ENCODE assay signal across 23 cellular contexts in genomic region chr19:4284974-4285373, GRCh38. TPM values are rescaled to one million over a fixed set of nuclear protein-coding genes. Genes with fewer than 3 reads are reported as not detected.
A peak's percentile ranks its signal among the peaks of the same experiment; 100 is the strongest.
DNase-seq lines count a peak whose midpoint lies in the region; FAIRE-seq and TF ChIP-seq lines count a peak whose summit lies in the region.
"Had no signal": no experiment of that assay in that cellular context is flagged by ENCODE, and none has a peak within 500 bp of the region (broad histone marks: within the 10 kb centered on the region; RNA-seq: fewer than 3 reads in every experiment).

No MANE protein-coding gene starts in this region.

- no peak overlapping the region for H3K18ac ChIP-seq in neuronal stem cell (ENCODE audit: low read length)

- H4K8ac ChIP-seq in neuronal stem cell (ENCODE audit: low read depth, low read length) = no peak overlapping the region

- CTCF ChIA-PET in HEK293 (lab: Yijun Ruan, JAX) = interaction anchor here (0.6 kb wide), 1 partner anchor 236 kb away, joined by 4 read pairs; no protein-coding TSS in a partner anchor

- no peak overlapping the region for H3K4me3 ChIP-seq in HEK293 (ENCODE audit: low read depth, low read length)
- H3K4me3 ChIP-seq in hepatocyte = no peak overlapping the region
- no peak overlapping the region for H3K4me3 ChIP-seq in neuronal stem cell (ENCODE audit: low read length in 2 of 2)
- H3K4me3 ChIP-seq: coronary artery, uterus had no signal

- H2AK5ac ChIP-seq in neuronal stem cell (ENCODE audit: low read depth, low read length) = no peak overlapping the region

- WGBS in hepatocyte (ENCODE audit: low lambda C conversion rate, missing lambda C conversion rate) = 89% methylated on average over 6 of the region's 6 CpGs
- no CpG with 5 or more reads among the region's 6 CpGs for WGBS in neuronal stem cell (ENCODE audit: extremely low coverage in 2 of 2, insufficient read length in 2 of 2, insufficient replicate concordance in 1 of 2), 2 donors

- H4K91ac ChIP-seq in neuronal stem cell (ENCODE audit: low read depth, low read length, poor library complexity) = no peak overlapping the region

- no peak for TF ChIP-seq CTCF in HEK293 (tag by site-specific recombination; IDR thresholded peaks at IDR 0.05)
- no peak for TF ChIP-seq CTCF in hepatocyte (IDR thresholded peaks at IDR 0.05; ENCODE audit: poor library complexity)

- H3K4ac ChIP-seq in neuronal stem cell (ENCODE audit: low read length) = no peak overlapping the region

- no peaks in the 10 kb centered on the region for H4K20me1 ChIP-seq in hepatocyte (ENCODE audit: insufficient read depth, poor library complexity, severe bottlenecking)

- H3K79me2 ChIP-seq in hepatocyte = no peaks in the 10 kb centered on the region

- H2AFZ ChIP-seq in hepatocyte = no peak overlapping the region
- H2AFZ ChIP-seq in neuronal stem cell (ENCODE audit: low read length) = no peak overlapping the region

- POLR2A ChIA-PET in HEK293 (lab: Yijun Ruan, JAX) = interaction anchor here (2.2 kb wide), 1 partner anchor 58 kb away, joined by 8 read pairs; no protein-coding TSS in a partner anchor

- DNase-seq in hepatocyte (ENCODE audit: low spot score) (no peak), neuronal stem cell (ENCODE audit: low spot score) (no peak), NOMO-1 treated with dmso at 0.1 percent for 144 hours (lab: John Stamatoyannopoulos, UW; ENCODE audit: unreplicated experiment) (no peak), urothelium cell line (ENCODE audit: low spot score) (no peak), HK-2 (ENCODE audit: unreplicated experiment) (no peak)
- DNase-seq: activated CD4-positive, alpha-beta memory T cell treated with anti-CD3 and anti-CD28 coated beads for 36 hours; activated CD4-positive, CD25-positive, alpha-beta regulatory T cell treated with anti-CD3 and anti-CD28 coated beads, Interleukin-2, amount 50 U/mL, for 72 hours; anterior cingulate cortex; IMR-90; NCI-H446 treated with DMSO at 0.1 percent for 48 hours; stimulated activated CD4-positive, alpha-beta T cell treated with anti-CD3 and anti-CD28 coated beads, Interleukin-4, amount 100 ng/mL, for 4 hours; T-helper 17 cell; uterus had no signal

- H3K4me1 ChIP-seq in HEK293 (ENCODE audit: control insufficient read depth, insufficient read depth, low read length) (no peaks in the 10 kb centered on the region; the same call in 1 of the 2 replicates), hepatocyte (ENCODE audit: insufficient read depth) (no peaks in the 10 kb centered on the region), neuronal stem cell (ENCODE audit: control insufficient read depth in 2 of 2, insufficient read depth in 1 of 2, low read depth in 1 of 2, low read length in 2 of 2) (peaks cover 1 to 3% of the 10 kb centered on the region in 2 donors)
- H3K4me1 ChIP-seq: uterus had no signal

- no peak overlapping the region for H2BK120ac ChIP-seq in neuronal stem cell (ENCODE audit: low read depth, low read length)

- H3K14ac ChIP-seq in neuronal stem cell (ENCODE audit: low read length) = no peak overlapping the region

- H3K9me3 ChIP-seq in HEK293 (ENCODE audit: control insufficient read depth, insufficient read depth, low read depth, low read length) = no peaks in the 10 kb centered on the region
- H3K9me3 ChIP-seq in hepatocyte (ENCODE audit: low read depth) = no peaks in the 10 kb centered on the region
- H3K9me3 ChIP-seq in neuronal stem cell (replicated peaks in 1 of 2; ENCODE audit: control insufficient read depth in 2 of 2, insufficient read depth in 1 of 2, low read depth in 1 of 2, low read length in 2 of 2) = no peaks in the 10 kb centered on the region
- H3K9me3 ChIP-seq: uterus had no signal

- H3K36me3 ChIP-seq in HEK293 (ENCODE audit: control insufficient read depth in 2 of 2, insufficient read depth in 1 of 2, low read length in 2 of 2) (no peaks in the 10 kb centered on the region), hepatocyte (replicated peaks; ENCODE audit: insufficient read depth, low read depth) (no peaks in the 10 kb centered on the region), neuronal stem cell (replicated peaks in 1 of 2; ENCODE audit: control insufficient read depth in 2 of 2, insufficient read depth in 2 of 2, low read length in 2 of 2) (peaks cover 0 to 38% of the 10 kb centered on the region in 2 donors)
- H3K36me3 ChIP-seq: uterus had no signal

- H3K79me1 ChIP-seq in neuronal stem cell (ENCODE audit: low read depth, low read length) = no peaks in the 10 kb centered on the region

- no peak overlapping the region for H2BK12ac ChIP-seq in neuronal stem cell (ENCODE audit: low read length)

- no peak for FAIRE-seq in urothelium cell line (lab: Jason Lieb, UNC)
- FAIRE-seq: GM18507 had no signal

- no peak overlapping the region for H2BK15ac ChIP-seq in neuronal stem cell (ENCODE audit: low read length)

- no peak overlapping the region for H2BK5ac ChIP-seq in neuronal stem cell (ENCODE audit: low read length)

- no peak overlapping the region for H3K27ac ChIP-seq in HEK293 (ENCODE audit: extremely low read depth, low read depth, low read length)
- H3K27ac ChIP-seq in hepatocyte = no peak overlapping the region
- H3K27ac ChIP-seq in neuronal stem cell (replicated peaks; ENCODE audit: low read length) = no peak overlapping the region
- H3K27ac ChIP-seq: coronary artery, HL-60, uterus had no signal

- H3K27me3 ChIP-seq in hepatocyte (peaks cover 16% of the 10 kb centered on the region), neuronal stem cell (ENCODE audit: control insufficient read depth in 3 of 3, insufficient read depth in 3 of 3, low read depth in 1 of 3, low read length in 3 of 3) (peaks cover 0 to 26% (median 5%) of the 10 kb centered on the region in 3 experiments)

- no peak overlapping the region for H3K23ac ChIP-seq in neuronal stem cell (ENCODE audit: low read depth, low read length, poor library complexity)

- H3K9ac ChIP-seq in neuronal stem cell (ENCODE audit: low read depth, low read length, poor library complexity) = peak overlapping the region; percentile 25

- H3K9me2 ChIP-seq in hepatocyte (replicated peaks; ENCODE audit: insufficient read depth) = no peaks in the 10 kb centered on the region

- peak overlapping the region; percentile 60 for H3K4me2 ChIP-seq in hepatocyte
- no peak overlapping the region for H3K4me2 ChIP-seq in neuronal stem cell (ENCODE audit: insufficient read depth, low read length, poor library complexity, severe bottlenecking)

TF ChIP-seq in HEK293, 187 proteins besides CTCF, POLR2A, EP300 and RAD21:
- 0 out of 2 replicates have a peak, but pooled peaks have one; percentile 66 for TF ChIP-seq ZNF768 (tag by site-specific recombination; IDR thresholded peaks at IDR 0.05)
- no peak for TF ChIP-seq YY1 (tag by site-specific recombination; IDR thresholded peaks at IDR 0.05)
- TF ChIP-seq ZNF146 (tag by site-specific recombination; IDR thresholded peaks at IDR 0.05) = no peak
- no peak for TF ChIP-seq HOXA7 (CRISPR knock-in tag; IDR thresholded peaks at IDR 0.05; ENCODE audit: borderline replicate concordance)
TF ChIP-seq in HEK293: peak in this region for 1.

RNA-seq across cellular contexts. Expression of gene SHD, which starts 5.9 kb away (rescaled TPM):
- 0.08 TPM in 1 of 2 replicates, not detected in the other for total RNA-seq in hepatocyte
- 3.4 and 4.6 TPM in 2 replicates for polyA plus RNA-seq in hepatocyte
- 0.26 TPM for polyA plus RNA-seq in neuronal stem cell (2013, experiment 1 of 2)
- 0.32 TPM for polyA plus RNA-seq in neuronal stem cell (2013, experiment 2 of 2)
- total RNA-seq: activated CD4-positive, alpha-beta memory T cell treated with anti-CD3 and anti-CD28 coated beads for 36 hours; activated naive CD4-positive, alpha-beta T cell treated with anti-CD3 and anti-CD28 coated beads, Interleukin-2, amount 50 U/mL, for 72 hours; fibroblast of villous mesenchyme; IMR-90; posterior vena cava; sciatic nerve; T-helper 17 cell had no signal
- polyA plus RNA-seq: CD14-positive monocyte, IMR-90 had no signal

RNA-seq across cellular contexts. Expression of gene TMIGD2, which starts 17.2 kb away (rescaled TPM):
- not detected in 2 replicates for total RNA-seq in hepatocyte
- polyA plus RNA-seq in hepatocyte = 0.55 TPM in 1 of 2 replicates, not detected in the other
- polyA plus RNA-seq in neuronal stem cell (2013, experiment 1 of 2) = 1.2 TPM
- 1.3 TPM for polyA plus RNA-seq in neuronal stem cell (2013, experiment 2 of 2)
- total RNA-seq: fibroblast of villous mesenchyme, IMR-90, temporal lobe had no signal
- polyA plus RNA-seq: IMR-90 had no signal

RNA-seq across cellular contexts. Expression of gene FSD1, which starts 19.4 kb away (rescaled TPM):
- 1.2 and 6.3 TPM in 2 replicates for total RNA-seq in hepatocyte
- polyA plus RNA-seq in hepatocyte = 2.4 and 2.8 TPM in 2 replicates
- polyA plus RNA-seq in neuronal stem cell (2013, experiment 1 of 2) = 34.4 TPM
- 34.5 TPM for polyA plus RNA-seq in neuronal stem cell (2013, experiment 2 of 2)
- total RNA-seq: posterior vena cava had no signal
- polyA plus RNA-seq: CD14-positive monocyte had no signal

RNA-seq across cellular contexts. Expression of gene YJU2, which starts 38.1 kb away (rescaled TPM):
- 12.3 and 18.8 TPM in 2 replicates for total RNA-seq in hepatocyte
- polyA plus RNA-seq in hepatocyte = 13.1 and 16.0 TPM in 2 replicates
- 17.8 TPM for polyA plus RNA-seq in neuronal stem cell (2013, experiment 1 of 2)
- polyA plus RNA-seq in neuronal stem cell (2013, experiment 2 of 2) = 16.3 TPM

RNA-seq across cellular contexts. Expression of gene STAP2, which starts 53.7 kb away (rescaled TPM):
- 27.5 and 28.1 TPM in 2 replicates for total RNA-seq in hepatocyte
- 34.4 and 45.2 TPM in 2 replicates for polyA plus RNA-seq in hepatocyte
- polyA plus RNA-seq in neuronal stem cell (2013, experiment 1 of 2) = 6.4 TPM
- 7.4 TPM for polyA plus RNA-seq in neuronal stem cell (2013, experiment 2 of 2)
